ENCODE assay signal across 9 cellular contexts in genomic region chr3:126394179-126394976, GRCh38. TPM values are rescaled to one million over a fixed set of nuclear protein-coding genes. Genes with fewer than 3 reads are reported as not detected.
DNase-seq lines count a peak whose midpoint lies in the region; ATAC-seq, FAIRE-seq and TF ChIP-seq lines count a peak whose summit lies in the region.
"Had no signal": no experiment of that assay in that cellular context is flagged by ENCODE, and none has a peak within 500 bp of the region (broad histone marks: within the 10 kb centered on the region; RNA-seq: fewer than 3 reads in every experiment).

TSS of gene CFAP100 (plus strand) at chr3:126394909. CDS start at chr3:126396001, 1,092 bp downstream.

- DNase-seq in BJ (ENCODE audit: low read depth): no peak
- peak; percentile 27 for DNase-seq in NCI-H526 treated with DMSO at 0.1 percent for 48 hours (lab: John Stamatoyannopoulos, UW)
- no peak for DNase-seq in GM12892 (ENCODE audit: insufficient read length)

- ATAC-seq in gastroesophageal sphincter (peak; percentile 69), HG03108 (IDR thresholded peaks at IDR 0.05; ENCODE audit: unreplicated experiment) (no peak), GM19328 (IDR thresholded peaks at IDR 0.05; ENCODE audit: unreplicated experiment) (no peak), GM18517 (IDR thresholded peaks at IDR 0.05; ENCODE audit: unreplicated experiment) (no peak)

- TF ChIP-seq CTCF in BJ (IDR thresholded peaks at IDR 0.05; ENCODE audit: insufficient read depth, low read depth, low read length) (no peak), gastroesophageal sphincter (IDR thresholded peaks at IDR 0.05) (no peak)

- H3K27ac ChIP-seq in gastroesophageal sphincter: peak within 1 kb of the TSS in 1 of 4 donors; percentile 54

- TF ChIP-seq POLR2A in gastroesophageal sphincter (IDR thresholded peaks at IDR 0.05) (no peak), GM12892 (IDR thresholded peaks at IDR 0.05; ENCODE audit: low read depth, low read length) (no peak)

- H3K4me1 ChIP-seq in gastroesophageal sphincter (peaks cover 0 to 16% (median 8%) of the 10 kb centered on the region in 3 donors), neuron (ENCODE audit: insufficient read depth, low read length) (peaks cover 14% of the 10 kb centered on the region)

- H3K27me3 ChIP-seq in BJ (ENCODE audit: control insufficient read depth, insufficient read depth, low read length) (peaks cover 18% of the 10 kb centered on the region), gastroesophageal sphincter (peaks cover 6% of the 10 kb centered on the region), neuron (ENCODE audit: insufficient read depth, low read length) (peaks cover 8% of the 10 kb centered on the region)

- H2AFZ ChIP-seq in neuron (ENCODE audit: low read depth, low read length): peak within 1 kb of the TSS; percentile 74

- TF ChIP-seq EP300 in gastroesophageal sphincter (IDR thresholded peaks at IDR 0.05): no peak

- H3K9me3 ChIP-seq in gastroesophageal sphincter (no peaks in the 10 kb centered on the region), neuron (ENCODE audit: low read length) (no peaks in the 10 kb centered on the region)

- H3K36me3 ChIP-seq in BJ (ENCODE audit: control insufficient read depth, insufficient read depth, low read length) (no peaks in the 10 kb centered on the region), gastroesophageal sphincter (no peaks in the 10 kb centered on the region), neuron (ENCODE audit: insufficient read depth, low read length) (no peaks in the 10 kb centered on the region)

- no peak for FAIRE-seq in GM12892 (lab: Jason Lieb, UNC)

- POLR2A ChIA-PET in BJ (lab: Charles Lee): no interaction called here

- CTCF ChIA-PET in BJ (lab: Yijun Ruan, JAX): interaction anchor here (1.0 to 6.1 kb wide), 5 partner anchors 13 to 260 kb away, joined by 3 to 47 read pairs (median 10); no protein-coding TSS in a partner anchor

- WGBS in gastroesophageal sphincter (ENCODE audit: low coverage in 1 of 2), 2 donors: 34 to 76% methylated on average over 5 to 9 of the region's 43 CpGs

- peak within 1 kb of the TSS; percentile 14; the same call in 1 of the 2 replicates for H3K4me3 ChIP-seq in BJ (ENCODE audit: low read depth, low read length)
- peak within 1 kb of the TSS; percentile 8 to 44 for H3K4me3 ChIP-seq in gastroesophageal sphincter
- peak within 1 kb of the TSS; percentile 10 for H3K4me3 ChIP-seq in neuron (ENCODE audit: low read length)

RNA-seq across cellular contexts. Expression of gene CFAP100, which starts in this region (rescaled TPM):
- polyA plus RNA-seq in BJ (2011; rRNA removed): not detected in 2 replicates
- polyA minus RNA-seq in BJ (2011; rRNA and poly(A)+ RNA removed): not detected in 2 replicates
- not detected for total RNA-seq in gastroesophageal sphincter
- polyA plus RNA-seq in GM12892 (2012; ENCODE audit: missing spikeins): not detected
- total RNA-seq: dermis microvascular lymphatic vessel endothelial cell had no signal

Comparison
In these comparisons a context has a peak if more than half of its experiments do, and no peak if none do; other contexts are left out.
1. Peak in ATAC-seq and H3K4me3 ChIP-seq in gastroesophageal sphincter; RNA of the gene not detected or under 1 TPM.